ENCODE assay signal across 1 cellular context in the genomic region with DNA sequence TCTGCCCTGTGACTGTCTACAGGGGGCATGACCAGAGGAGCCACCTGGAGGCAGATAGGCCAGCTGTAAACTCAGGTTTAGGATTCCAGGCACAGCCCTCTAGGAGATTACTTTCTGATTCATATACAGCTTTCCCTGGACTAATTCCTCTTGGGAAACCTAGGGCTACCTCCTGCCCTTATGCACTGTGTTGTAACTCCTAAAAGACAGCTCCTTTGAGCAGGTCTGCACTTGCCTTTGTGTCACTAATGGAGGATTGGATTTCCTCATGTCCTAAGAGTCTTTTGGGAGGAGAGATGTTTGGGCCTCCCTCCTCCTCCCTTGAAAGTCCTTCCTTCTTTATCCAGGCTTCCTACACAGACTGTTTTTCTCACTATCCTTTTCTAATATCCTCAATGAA.
TF ChIP-seq lines count a peak whose summit lies in the region.

No MANE protein-coding gene starts in this region.

TF ChIP-seq in H1, 55 proteins besides CTCF, POLR2A, EP300 and RAD21:
- TF ChIP-seq SP1 (IDR thresholded peaks at IDR 0.05; ENCODE audit: low read depth, low read length), result no peak
- TF ChIP-seq RXRA (IDR thresholded peaks at IDR 0.05; ENCODE audit: insufficient read depth, low read depth, low read length), result no peak
- TF ChIP-seq, protein P1, sequence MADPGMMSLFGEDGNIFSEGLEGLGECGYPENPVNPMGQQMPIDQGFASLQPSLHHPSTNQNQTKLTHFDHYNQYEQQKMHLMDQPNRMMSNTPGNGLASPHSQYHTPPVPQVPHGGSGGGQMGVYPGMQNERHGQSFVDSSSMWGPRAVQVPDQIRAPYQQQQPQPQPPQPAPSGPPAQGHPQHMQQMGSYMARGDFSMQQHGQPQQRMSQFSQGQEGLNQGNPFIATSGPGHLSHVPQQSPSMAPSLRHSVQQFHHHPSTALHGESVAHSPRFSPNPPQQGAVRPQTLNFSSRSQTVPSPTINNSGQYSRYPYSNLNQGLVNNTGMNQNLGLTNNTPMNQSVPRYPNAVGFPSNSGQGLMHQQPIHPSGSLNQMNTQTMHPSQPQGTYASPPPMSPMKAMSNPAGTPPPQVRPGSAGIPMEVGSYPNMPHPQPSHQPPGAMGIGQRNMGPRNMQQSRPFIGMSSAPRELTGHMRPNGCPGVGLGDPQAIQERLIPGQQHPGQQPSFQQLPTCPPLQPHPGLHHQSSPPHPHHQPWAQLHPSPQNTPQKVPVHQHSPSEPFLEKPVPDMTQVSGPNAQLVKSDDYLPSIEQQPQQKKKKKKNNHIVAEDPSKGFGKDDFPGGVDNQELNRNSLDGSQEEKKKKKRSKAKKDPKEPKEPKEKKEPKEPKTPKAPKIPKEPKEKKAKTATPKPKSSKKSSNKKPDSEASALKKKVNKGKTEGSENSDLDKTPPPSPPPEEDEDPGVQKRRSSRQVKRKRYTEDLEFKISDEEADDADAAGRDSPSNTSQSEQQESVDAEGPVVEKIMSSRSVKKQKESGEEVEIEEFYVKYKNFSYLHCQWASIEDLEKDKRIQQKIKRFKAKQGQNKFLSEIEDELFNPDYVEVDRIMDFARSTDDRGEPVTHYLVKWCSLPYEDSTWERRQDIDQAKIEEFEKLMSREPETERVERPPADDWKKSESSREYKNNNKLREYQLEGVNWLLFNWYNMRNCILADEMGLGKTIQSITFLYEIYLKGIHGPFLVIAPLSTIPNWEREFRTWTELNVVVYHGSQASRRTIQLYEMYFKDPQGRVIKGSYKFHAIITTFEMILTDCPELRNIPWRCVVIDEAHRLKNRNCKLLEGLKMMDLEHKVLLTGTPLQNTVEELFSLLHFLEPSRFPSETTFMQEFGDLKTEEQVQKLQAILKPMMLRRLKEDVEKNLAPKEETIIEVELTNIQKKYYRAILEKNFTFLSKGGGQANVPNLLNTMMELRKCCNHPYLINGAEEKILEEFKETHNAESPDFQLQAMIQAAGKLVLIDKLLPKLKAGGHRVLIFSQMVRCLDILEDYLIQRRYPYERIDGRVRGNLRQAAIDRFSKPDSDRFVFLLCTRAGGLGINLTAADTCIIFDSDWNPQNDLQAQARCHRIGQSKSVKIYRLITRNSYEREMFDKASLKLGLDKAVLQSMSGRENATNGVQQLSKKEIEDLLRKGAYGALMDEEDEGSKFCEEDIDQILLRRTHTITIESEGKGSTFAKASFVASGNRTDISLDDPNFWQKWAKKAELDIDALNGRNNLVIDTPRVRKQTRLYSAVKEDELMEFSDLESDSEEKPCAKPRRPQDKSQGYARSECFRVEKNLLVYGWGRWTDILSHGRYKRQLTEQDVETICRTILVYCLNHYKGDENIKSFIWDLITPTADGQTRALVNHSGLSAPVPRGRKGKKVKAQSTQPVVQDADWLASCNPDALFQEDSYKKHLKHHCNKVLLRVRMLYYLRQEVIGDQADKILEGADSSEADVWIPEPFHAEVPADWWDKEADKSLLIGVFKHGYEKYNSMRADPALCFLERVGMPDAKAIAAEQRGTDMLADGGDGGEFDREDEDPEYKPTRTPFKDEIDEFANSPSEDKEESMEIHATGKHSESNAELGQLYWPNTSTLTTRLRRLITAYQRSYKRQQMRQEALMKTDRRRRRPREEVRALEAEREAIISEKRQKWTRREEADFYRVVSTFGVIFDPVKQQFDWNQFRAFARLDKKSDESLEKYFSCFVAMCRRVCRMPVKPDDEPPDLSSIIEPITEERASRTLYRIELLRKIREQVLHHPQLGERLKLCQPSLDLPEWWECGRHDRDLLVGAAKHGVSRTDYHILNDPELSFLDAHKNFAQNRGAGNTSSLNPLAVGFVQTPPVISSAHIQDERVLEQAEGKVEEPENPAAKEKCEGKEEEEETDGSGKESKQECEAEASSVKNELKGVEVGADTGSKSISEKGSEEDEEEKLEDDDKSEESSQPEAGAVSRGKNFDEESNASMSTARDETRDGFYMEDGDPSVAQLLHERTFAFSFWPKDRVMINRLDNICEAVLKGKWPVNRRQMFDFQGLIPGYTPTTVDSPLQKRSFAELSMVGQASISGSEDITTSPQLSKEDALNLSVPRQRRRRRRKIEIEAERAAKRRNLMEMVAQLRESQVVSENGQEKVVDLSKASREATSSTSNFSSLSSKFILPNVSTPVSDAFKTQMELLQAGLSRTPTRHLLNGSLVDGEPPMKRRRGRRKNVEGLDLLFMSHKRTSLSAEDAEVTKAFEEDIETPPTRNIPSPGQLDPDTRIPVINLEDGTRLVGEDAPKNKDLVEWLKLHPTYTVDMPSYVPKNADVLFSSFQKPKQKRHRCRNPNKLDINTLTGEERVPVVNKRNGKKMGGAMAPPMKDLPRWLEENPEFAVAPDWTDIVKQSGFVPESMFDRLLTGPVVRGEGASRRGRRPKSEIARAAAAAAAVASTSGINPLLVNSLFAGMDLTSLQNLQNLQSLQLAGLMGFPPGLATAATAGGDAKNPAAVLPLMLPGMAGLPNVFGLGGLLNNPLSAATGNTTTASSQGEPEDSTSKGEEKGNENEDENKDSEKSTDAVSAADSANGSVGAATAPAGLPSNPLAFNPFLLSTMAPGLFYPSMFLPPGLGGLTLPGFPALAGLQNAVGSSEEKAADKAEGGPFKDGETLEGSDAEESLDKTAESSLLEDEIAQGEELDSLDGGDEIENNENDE (IDR thresholded peaks at IDR 0.05; ENCODE audit: insufficient replicate concordance, low read length), result no peak
- TF ChIP-seq POLR2AphosphoS5 (IDR thresholded peaks at IDR 0.05; ENCODE audit: low read depth, low read length), result no peak
- no peak for TF ChIP-seq ASH2L (IDR thresholded peaks at IDR 0.05; ENCODE audit: low read length)
- TF ChIP-seq TAF1 (IDR thresholded peaks at IDR 0.05; ENCODE audit: low read depth, low read length), result no peak
- TF ChIP-seq USF2 (IDR thresholded peaks at IDR 0.05; ENCODE audit: low read length), result no peak
- TF ChIP-seq NANOG (IDR thresholded peaks at IDR 0.05; ENCODE audit: insufficient read depth, low read depth, low read length, poor library complexity, severe bottlenecking), result no peak
- TF ChIP-seq SIN3A (conservative IDR thresholded peaks at IDR 0.05 in 1 of 2, IDR thresholded peaks at IDR 0.05 in 1 of 2; ENCODE audit: low read depth in 1 of 2, low read length in 2 of 2), result no peak
- TF ChIP-seq CHD1 (IDR thresholded peaks at IDR 0.05; ENCODE audit: low read depth, low read length), result no peak
- no peak for TF ChIP-seq TCF12 (IDR thresholded peaks at IDR 0.05; ENCODE audit: low read depth, low read length)
- TF ChIP-seq HDAC2 (IDR thresholded peaks at IDR 0.05; ENCODE audit: borderline replicate concordance in 1 of 2, low read depth in 2 of 2, low read length in 2 of 2), result no peak
- no peak for TF ChIP-seq GABPA (IDR thresholded peaks at IDR 0.05; ENCODE audit: borderline replicate concordance, insufficient read depth, low read length)
- TF ChIP-seq BRCA1 (IDR thresholded peaks at IDR 0.05; ENCODE audit: low read depth, low read length), result no peak
- no peak for TF ChIP-seq ATF3 (IDR thresholded peaks at IDR 0.05; ENCODE audit: insufficient read depth, low read depth, low read length)
- TF ChIP-seq RFX5 (IDR thresholded peaks at IDR 0.05; ENCODE audit: borderline replicate concordance, low read depth, low read length), result no peak
- TF ChIP-seq TEAD4 (IDR thresholded peaks at IDR 0.05; ENCODE audit: low read depth, low read length), result no peak
